Comparison of ENCODE assay signal across 1 cellular context in genomic region chr7:36441344-36442022, GRCh38.
TF ChIP-seq lines count a peak whose summit lies in the region.

No MANE protein-coding gene starts in this region.

TF ChIP-seq in WTC11, 78 proteins besides CTCF, POLR2A, EP300 and RAD21 (continued from another document):
- no peak for TF ChIP-seq CDX4 (CRISPR knock-in tag; IDR thresholded peaks at IDR 0.05; ENCODE audit: borderline replicate concordance)
- TF ChIP-seq RELA (CRISPR knock-in tag; IDR thresholded peaks at IDR 0.05; ENCODE audit: borderline replicate concordance): no peak
- no peak for TF ChIP-seq HMGA2 (CRISPR knock-in tag; IDR thresholded peaks at IDR 0.05)
- TF ChIP-seq ETV6 (CRISPR knock-in tag; IDR thresholded peaks at IDR 0.05): no peak
- TF ChIP-seq PREB (CRISPR knock-in tag; IDR thresholded peaks at IDR 0.05; ENCODE audit: borderline replicate concordance): no peak
- TF ChIP-seq ZNF423 (CRISPR knock-in tag; IDR thresholded peaks at IDR 0.05): no peak
